ENCODE assay signal across 22 cellular contexts in the genomic region with DNA sequence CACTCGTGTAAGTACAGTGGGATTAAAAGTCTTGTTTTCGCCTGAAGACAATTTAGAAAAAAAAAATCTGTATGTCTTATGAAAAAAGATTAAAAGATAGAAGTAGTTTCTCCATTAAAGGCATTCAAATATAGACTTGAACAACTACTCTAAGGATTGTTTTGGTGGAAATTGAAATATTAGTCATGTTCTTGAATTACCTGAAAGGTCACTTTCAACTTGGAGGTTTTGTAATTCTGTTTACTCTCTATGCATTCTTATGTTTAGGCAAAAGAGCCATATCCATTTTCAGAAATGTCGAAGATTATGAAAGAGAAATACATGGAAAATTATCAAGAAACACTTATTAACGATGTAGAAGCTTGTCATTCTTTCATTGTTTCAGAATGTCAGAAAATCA.
"Had no signal": no experiment of that assay in that cellular context is flagged by ENCODE, and none has a peak within 500 bp of the region (broad histone marks: within the 10 kb centered on the region; RNA-seq: fewer than 3 reads in every experiment).

No MANE protein-coding gene starts in this region.

- H3K4me2 ChIP-seq: hepatocyte had no signal

- DNase-seq: islet precursor cell; left ventricle myocardium inferior; mesendoderm; naive B cell; natural killer cell; ovary; retina; right cardiac atrium; sigmoid colon; stimulated activated CD4-positive, alpha-beta T cell treated with anti-CD3 and anti-CD28 coated beads, Interleukin-12 subunit alpha, Interleukin-12 subunit beta, amount 100 ng/mL, for 4 hours; stimulated activated CD4-positive, alpha-beta T cell treated with anti-CD3 and anti-CD28 coated beads, Interleukin-15, amount 100 ng/mL, for 24 hours; stimulated activated CD4-positive, alpha-beta T cell treated with anti-CD3 and anti-CD28 coated beads, Interleukin-2, amount 100 ng/mL, for 24 hours; stimulated activated CD4-positive, alpha-beta T cell treated with anti-CD3 and anti-CD28 coated beads, Interleukin-4, amount 100 ng/mL, for 24 hours; stimulated activated naive CD4-positive, alpha-beta T cell; tibial artery; uterus had no signal

- H3K4me1 ChIP-seq: prostate gland, sigmoid colon, tibial artery, uterus had no signal

- H3K79me2 ChIP-seq: hepatocyte had no signal

- ATAC-seq: natural killer cell; right cardiac atrium; stimulated activated effector memory CD8-positive, alpha-beta T cell treated with anti-CD3 and anti-CD28 coated beads, Interleukin-12 subunit alpha, Interleukin-12 subunit beta, amount 100 ng/mL, for 72 hours had no signal

- H3K27ac ChIP-seq: hepatocyte, left ventricle myocardium inferior, ovary, prostate gland, sigmoid colon, suprapubic skin, thoracic aorta, tibial artery, uterus had no signal

- H3K27me3 ChIP-seq: hepatocyte, ovary, sigmoid colon, suprapubic skin, tibial artery, uterus had no signal

- H2AFZ ChIP-seq: hepatocyte had no signal

- H3K4me3 ChIP-seq: hepatocyte, left ventricle myocardium inferior, lung, ovary, prostate gland, sigmoid colon, suprapubic skin, thoracic aorta, tibial artery, uterus had no signal

- H3K36me3 ChIP-seq: left ventricle myocardium inferior, ovary, prostate gland, sigmoid colon, suprapubic skin, thoracic aorta, tibial artery, uterus had no signal

- H3K9me3 ChIP-seq: left ventricle myocardium inferior, ovary, prostate gland, sigmoid colon, suprapubic skin, thoracic aorta, tibial artery, uterus had no signal
